2 cellular contexts compared by ENCODE assay signal in genomic region chr19:39737929-39738328, GRCh38.
TF ChIP-seq lines count a peak whose summit lies in the region.

TSS of gene CLC (minus strand) at chr19:39738029. CDS start at chr19:39737952, 77 bp downstream.

TF ChIP-seq in IMR-90, 13 proteins besides CTCF, POLR2A, EP300 and RAD21:
- no peak for TF ChIP-seq NFE2L2 (IDR thresholded peaks at IDR 0.05; ENCODE audit: low read depth, low read length)
- no peak for TF ChIP-seq SMC3 (IDR thresholded peaks at IDR 0.05; ENCODE audit: low read depth, low read length)
- no peak for TF ChIP-seq RCOR1 (IDR thresholded peaks at IDR 0.05; ENCODE audit: insufficient replicate concordance, low read length)
- TF ChIP-seq MAZ (IDR thresholded peaks at IDR 0.05; ENCODE audit: borderline replicate concordance, low read depth, low read length): no peak
- TF ChIP-seq MXI1 (IDR thresholded peaks at IDR 0.05; ENCODE audit: borderline replicate concordance, low read depth, low read length): no peak
- TF ChIP-seq CEBPB (IDR thresholded peaks at IDR 0.05; ENCODE audit: low read depth, low read length): no peak
- TF ChIP-seq CHD1 (IDR thresholded peaks at IDR 0.05; ENCODE audit: low read depth, low read length): no peak
- no peak for TF ChIP-seq MAFK (IDR thresholded peaks at IDR 0.05; ENCODE audit: low read depth, low read length)
- TF ChIP-seq RFX5 (IDR thresholded peaks at IDR 0.05; ENCODE audit: low read depth, low read length): no peak
- no peak for TF ChIP-seq FOS (IDR thresholded peaks at IDR 0.05; ENCODE audit: low read depth, low read length)
- no peak for TF ChIP-seq ELK1 (IDR thresholded peaks at IDR 0.05; ENCODE audit: borderline replicate concordance, low read depth, low read length)
- TF ChIP-seq BHLHE40 (IDR thresholded peaks at IDR 0.05; ENCODE audit: low read depth, low read length): no peak
- no peak for TF ChIP-seq USF2 (IDR thresholded peaks at IDR 0.05; ENCODE audit: low read depth, low read length)

TF ChIP-seq in H1, 55 proteins besides CTCF, POLR2A, EP300 and RAD21:
- TF ChIP-seq TAF7 (optimal IDR thresholded peaks at IDR 0.05; ENCODE audit: borderline replicate concordance, low read depth, low read length): no peak
- no peak for TF ChIP-seq CHD7 (IDR thresholded peaks at IDR 0.05; ENCODE audit: insufficient replicate concordance, low read length)
- no peak for TF ChIP-seq TEAD4 (IDR thresholded peaks at IDR 0.05; ENCODE audit: low read depth, low read length)
- TF ChIP-seq POU5F1 (IDR thresholded peaks at IDR 0.05; ENCODE audit: low read depth, low read length): no peak
- TF ChIP-seq SIRT6 (IDR thresholded peaks at IDR 0.05; ENCODE audit: low read length): no peak
- no peak for TF ChIP-seq BRCA1 (IDR thresholded peaks at IDR 0.05; ENCODE audit: low read depth, low read length)
- no peak for TF ChIP-seq ATF3 (IDR thresholded peaks at IDR 0.05; ENCODE audit: insufficient read depth, low read depth, low read length)
- no peak for TF ChIP-seq NANOG (IDR thresholded peaks at IDR 0.05; ENCODE audit: insufficient read depth, low read depth, low read length, poor library complexity, severe bottlenecking)
- no peak for TF ChIP-seq E2F6 (IDR thresholded peaks at IDR 0.05)
- TF ChIP-seq MAX (IDR thresholded peaks at IDR 0.05): no peak
- no peak for TF ChIP-seq BACH1 (IDR thresholded peaks at IDR 0.05; ENCODE audit: low read length)
- TF ChIP-seq ZNF274 (IDR thresholded peaks at IDR 0.05; ENCODE audit: borderline replicate concordance, extremely low read depth, low read length): no peak
- no peak for TF ChIP-seq SIX5 (IDR thresholded peaks at IDR 0.05; ENCODE audit: low read depth, low read length)
- TF ChIP-seq RBBP5 (IDR thresholded peaks at IDR 0.05; ENCODE audit: borderline replicate concordance, low read depth, low read length): no peak
- TF ChIP-seq TBP (IDR thresholded peaks at IDR 0.05; ENCODE audit: low read depth, low read length): no peak
